In genomic region chr2:147388217-147388616, GRCh38 we compare ENCODE assay signal across 24 cellular contexts.
"Had no signal": no experiment of that assay in that cellular context is flagged by ENCODE, and none has a peak within 500 bp of the region (broad histone marks: within the 10 kb centered on the region; RNA-seq: fewer than 3 reads in every experiment).

No MANE protein-coding gene starts in this region.

- H3K36me3 ChIP-seq: colonic mucosa, esophagus squamous epithelium, gastrocnemius medialis, heart right ventricle, left lung, lower lobe of right lung had no signal

- H3K27me3 ChIP-seq: colonic mucosa, esophagus squamous epithelium, gastrocnemius medialis, heart right ventricle, left lung had no signal

- H3K4me3 Mint-ChIP-seq: dendritic cell treated with granulocyte-macrophage colony-stimulating factor and Interleukin-4, amounts not matched to agents 40 ng/mL and 50 ng/mL, for 4 days; effector memory CD8-positive, alpha-beta T cell; endodermal cell; naive thymus-derived CD4-positive, alpha-beta T cell had no signal

- DNase-seq: colonic mucosa; cortex of kidney; effector CD8-positive, alpha-beta T cell; effector memory CD8-positive, alpha-beta T cell; endodermal cell; erythroblast; esophagus squamous epithelium; foreskin fibroblast; foreskin melanocyte; gastrocnemius medialis; glutamatergic neuron; head of caudate nucleus; heart right ventricle; hippocampal formation; left cardiac atrium; left lung; left ventricle myocardium superior; lower lobe of right lung; mesendoderm; midbrain; naive thymus-derived CD4-positive, alpha-beta T cell had no signal

- H3K4me1 Mint-ChIP-seq: naive thymus-derived CD4-positive, alpha-beta T cell had no signal

- H3K27me3 Mint-ChIP-seq: effector memory CD8-positive, alpha-beta T cell had no signal

- ATAC-seq: effector memory CD8-positive, alpha-beta T cell; esophagus mucosa; gastrocnemius medialis; heart right ventricle; left cardiac atrium; left ventricle myocardium superior; naive thymus-derived CD4-positive, alpha-beta T cell had no signal

- H3K27ac ChIP-seq: colonic mucosa, epithelial cell of prostate, esophagus squamous epithelium, gastrocnemius medialis, heart right ventricle, left lung, lower lobe of right lung had no signal

- H3K4me3 ChIP-seq: colonic mucosa, esophagus squamous epithelium, gastrocnemius medialis, heart right ventricle, left lung, lower lobe of right lung had no signal

- H3K9me3 Mint-ChIP-seq: dendritic cell treated with granulocyte-macrophage colony-stimulating factor and Interleukin-4, amounts not matched to agents 40 ng/mL and 50 ng/mL, for 4 days; endodermal cell had no signal

- H3K27ac Mint-ChIP-seq: dendritic cell treated with granulocyte-macrophage colony-stimulating factor and Interleukin-4, amounts not matched to agents 40 ng/mL and 50 ng/mL, for 4 days; effector memory CD8-positive, alpha-beta T cell; endodermal cell; naive thymus-derived CD4-positive, alpha-beta T cell had no signal

- H3K9me3 ChIP-seq: colonic mucosa, esophagus squamous epithelium, gastrocnemius medialis, heart right ventricle, left lung, lower lobe of right lung had no signal

- H3K4me1 ChIP-seq: colonic mucosa, esophagus squamous epithelium, gastrocnemius medialis, left lung, lower lobe of right lung had no signal
